1 cellular context compared by ENCODE assay signal in genomic region chr7:19561121-19561805, GRCh38.
TF ChIP-seq lines count a peak whose summit lies in the region.

No MANE protein-coding gene starts in this region.

TF ChIP-seq in IMR-90, 13 proteins besides CTCF, POLR2A, EP300 and RAD21 (continued from another document):
- TF ChIP-seq, protein P1, sequence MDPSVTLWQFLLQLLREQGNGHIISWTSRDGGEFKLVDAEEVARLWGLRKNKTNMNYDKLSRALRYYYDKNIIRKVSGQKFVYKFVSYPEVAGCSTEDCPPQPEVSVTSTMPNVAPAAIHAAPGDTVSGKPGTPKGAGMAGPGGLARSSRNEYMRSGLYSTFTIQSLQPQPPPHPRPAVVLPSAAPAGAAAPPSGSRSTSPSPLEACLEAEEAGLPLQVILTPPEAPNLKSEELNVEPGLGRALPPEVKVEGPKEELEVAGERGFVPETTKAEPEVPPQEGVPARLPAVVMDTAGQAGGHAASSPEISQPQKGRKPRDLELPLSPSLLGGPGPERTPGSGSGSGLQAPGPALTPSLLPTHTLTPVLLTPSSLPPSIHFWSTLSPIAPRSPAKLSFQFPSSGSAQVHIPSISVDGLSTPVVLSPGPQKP (IDR thresholded peaks at IDR 0.05; ENCODE audit: borderline replicate concordance, low read depth, low read length) = no peak
- TF ChIP-seq RCOR1 (IDR thresholded peaks at IDR 0.05; ENCODE audit: insufficient replicate concordance, low read length) (no peak), CEBPB (IDR thresholded peaks at IDR 0.05; ENCODE audit: low read depth, low read length) (peak; percentile 66)
TF ChIP-seq in IMR-90: peak in this region for 1.
